Comparison of ENCODE assay signal across 8 cellular contexts in genomic region chr9:77475641-77476473, GRCh38.
DNase-seq lines count a peak whose midpoint lies in the region; ATAC-seq and TF ChIP-seq lines count a peak whose summit lies in the region.

No MANE protein-coding gene starts in this region.

- H3K9me3 ChIP-seq in HAP-1, result no peaks in the 10 kb centered on the region
- H3K9me3 ChIP-seq in left lung, result peaks cover 0 to 15% of the 10 kb centered on the region in 2 donors

- ATAC-seq in GM21825 (IDR thresholded peaks at IDR 0.05; ENCODE audit: unreplicated experiment) (peak; percentile 99), left lung (no peak)

- peaks cover 5% of the 10 kb centered on the region for H3K36me3 Mint-ChIP-seq in activated naive CD4-positive, alpha-beta T cell treated with anti-CD3 and anti-CD28 coated beads, Interleukin-2, amount 50 U/mL, for 24 hours

- H3K4me1 ChIP-seq in HAP-1 (no peaks in the 10 kb centered on the region), left lung (no peaks in the 10 kb centered on the region)

- H3K27ac Mint-ChIP-seq in activated naive CD4-positive, alpha-beta T cell treated with anti-CD3 and anti-CD28 coated beads, Interleukin-2, amount 50 U/mL, for 24 hours, result peak overlapping the region; percentile 93

- H3K27me3 ChIP-seq in HAP-1 (ENCODE audit: low read depth), result no peaks in the 10 kb centered on the region
- H3K27me3 ChIP-seq in left lung, result no peaks in the 10 kb centered on the region

- peaks cover 25% of the 10 kb centered on the region for H3K4me1 Mint-ChIP-seq in activated naive CD4-positive, alpha-beta T cell treated with anti-CD3 and anti-CD28 coated beads, Interleukin-2, amount 50 U/mL, for 24 hours

- no peak overlapping the region for H3K27ac ChIP-seq in left lung

- peak; percentile 39 for DNase-seq in GM13976 (ENCODE audit: low spot score)
- DNase-seq in NCI-H1092 (lab: John Stamatoyannopoulos, UW), result peak; percentile 27
- DNase-seq in stimulated activated CD4-positive, alpha-beta T cell treated with anti-CD3 and anti-CD28 coated beads, Interleukin-12 subunit alpha, Interleukin-12 subunit beta, amount 100 ng/mL, for 4 hours, result peak; percentile 13
- no peak for DNase-seq in RPMI8226
- DNase-seq in HAP-1 (ENCODE audit: low spot score in 2 of 2), result no peak
- no peak for DNase-seq in left lung

- H3K4me3 Mint-ChIP-seq in activated naive CD4-positive, alpha-beta T cell treated with anti-CD3 and anti-CD28 coated beads, Interleukin-2, amount 50 U/mL, for 24 hours, result peak overlapping the region; percentile 37

- no peaks in the 10 kb centered on the region for H3K9me3 Mint-ChIP-seq in activated naive CD4-positive, alpha-beta T cell treated with anti-CD3 and anti-CD28 coated beads, Interleukin-2, amount 50 U/mL, for 24 hours

- H3K27me3 Mint-ChIP-seq in activated naive CD4-positive, alpha-beta T cell treated with anti-CD3 and anti-CD28 coated beads, Interleukin-2, amount 50 U/mL, for 24 hours, result no peaks in the 10 kb centered on the region

- H3K36me3 ChIP-seq in HAP-1 (replicated peaks) (no peaks in the 10 kb centered on the region), left lung (no peaks in the 10 kb centered on the region)

- TF ChIP-seq CTCF in GM13976 (IDR thresholded peaks at IDR 0.05; ENCODE audit: borderline replicate concordance, control extremely low read depth, extremely low read depth, insufficient read depth, missing control alignments) (no peak), left lung (IDR thresholded peaks at IDR 0.05) (no peak)

- intact Hi-C loops in left lung (cut with DNase I), result no loop called here

- H3K4me3 ChIP-seq in HAP-1 (no peak overlapping the region), left lung (no peak overlapping the region)

- in situ Hi-C loops in GM13976 (cut with MboI; ENCODE audit: low sequenced_read_pairs, unreplicated experiment) (no loop called here), HAP-1 (cut with MboI; ENCODE audit: low sequenced_read_pairs) (no loop called here)

Comparison
In these comparisons a context has a peak if more than half of its experiments do, and no peak if none do; other contexts are left out.
1. DNase-seq: peak in GM13976 (single experiment), NCI-H1092 (single experiment) and stimulated activated CD4-positive, alpha-beta T cell treated with anti-CD3 and anti-CD28 coated beads, Interleukin-12 subunit alpha, Interleukin-12 subunit beta, amount 100 ng/mL, for 4 hours (single experiment); none in RPMI8226 (single experiment), HAP-1 (0 of 2) and left lung (0 of 2).